ENCODE assay signal across 1 cellular context in the genomic region with DNA sequence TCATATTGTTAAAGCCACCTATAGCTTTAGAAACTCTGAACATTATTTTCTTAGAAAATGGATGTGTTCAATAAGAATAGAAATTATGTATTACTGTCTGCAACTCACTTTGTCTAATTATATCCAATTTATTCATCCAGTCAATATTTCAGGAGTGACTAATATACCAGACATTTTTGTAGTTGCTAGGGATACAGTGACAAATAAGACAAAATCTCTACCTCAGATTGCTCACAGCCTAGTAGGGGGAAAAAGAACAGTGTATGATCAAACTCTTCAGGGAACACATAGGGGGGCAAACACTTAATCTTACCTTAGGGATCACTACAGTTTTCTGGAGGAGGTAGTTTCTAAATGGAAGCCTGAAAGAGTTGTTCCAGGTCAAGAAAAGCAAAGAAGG.
A peak's percentile ranks its signal among the peaks of the same experiment; 100 is the strongest.
TF ChIP-seq lines count a peak whose summit lies in the region.

No MANE protein-coding gene starts in this region.

TF ChIP-seq in SK-N-SH treated with all-trans-retinoic acid at 6 μM for 48 hours, 23 proteins besides CTCF, POLR2A, EP300 and RAD21:
- peak; percentile 13; the same call in 1 of the 2 replicates for TF ChIP-seq ISL1 (CRISPR knock-in tag; IDR thresholded peaks at IDR 0.05)
- TF ChIP-seq, protein P1, sequence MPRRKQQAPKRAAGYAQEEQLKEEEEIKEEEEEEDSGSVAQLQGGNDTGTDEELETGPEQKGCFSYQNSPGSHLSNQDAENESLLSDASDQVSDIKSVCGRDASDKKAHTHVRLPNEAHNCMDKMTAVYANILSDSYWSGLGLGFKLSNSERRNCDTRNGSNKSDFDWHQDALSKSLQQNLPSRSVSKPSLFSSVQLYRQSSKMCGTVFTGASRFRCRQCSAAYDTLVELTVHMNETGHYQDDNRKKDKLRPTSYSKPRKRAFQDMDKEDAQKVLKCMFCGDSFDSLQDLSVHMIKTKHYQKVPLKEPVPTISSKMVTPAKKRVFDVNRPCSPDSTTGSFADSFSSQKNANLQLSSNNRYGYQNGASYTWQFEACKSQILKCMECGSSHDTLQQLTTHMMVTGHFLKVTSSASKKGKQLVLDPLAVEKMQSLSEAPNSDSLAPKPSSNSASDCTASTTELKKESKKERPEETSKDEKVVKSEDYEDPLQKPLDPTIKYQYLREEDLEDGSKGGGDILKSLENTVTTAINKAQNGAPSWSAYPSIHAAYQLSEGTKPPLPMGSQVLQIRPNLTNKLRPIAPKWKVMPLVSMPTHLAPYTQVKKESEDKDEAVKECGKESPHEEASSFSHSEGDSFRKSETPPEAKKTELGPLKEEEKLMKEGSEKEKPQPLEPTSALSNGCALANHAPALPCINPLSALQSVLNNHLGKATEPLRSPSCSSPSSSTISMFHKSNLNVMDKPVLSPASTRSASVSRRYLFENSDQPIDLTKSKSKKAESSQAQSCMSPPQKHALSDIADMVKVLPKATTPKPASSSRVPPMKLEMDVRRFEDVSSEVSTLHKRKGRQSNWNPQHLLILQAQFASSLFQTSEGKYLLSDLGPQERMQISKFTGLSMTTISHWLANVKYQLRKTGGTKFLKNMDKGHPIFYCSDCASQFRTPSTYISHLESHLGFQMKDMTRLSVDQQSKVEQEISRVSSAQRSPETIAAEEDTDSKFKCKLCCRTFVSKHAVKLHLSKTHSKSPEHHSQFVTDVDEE (CRISPR knock-in tag; IDR thresholded peaks at IDR 0.05): no peak
